ENCODE assay signal across 9 cellular contexts in the genomic region with DNA sequence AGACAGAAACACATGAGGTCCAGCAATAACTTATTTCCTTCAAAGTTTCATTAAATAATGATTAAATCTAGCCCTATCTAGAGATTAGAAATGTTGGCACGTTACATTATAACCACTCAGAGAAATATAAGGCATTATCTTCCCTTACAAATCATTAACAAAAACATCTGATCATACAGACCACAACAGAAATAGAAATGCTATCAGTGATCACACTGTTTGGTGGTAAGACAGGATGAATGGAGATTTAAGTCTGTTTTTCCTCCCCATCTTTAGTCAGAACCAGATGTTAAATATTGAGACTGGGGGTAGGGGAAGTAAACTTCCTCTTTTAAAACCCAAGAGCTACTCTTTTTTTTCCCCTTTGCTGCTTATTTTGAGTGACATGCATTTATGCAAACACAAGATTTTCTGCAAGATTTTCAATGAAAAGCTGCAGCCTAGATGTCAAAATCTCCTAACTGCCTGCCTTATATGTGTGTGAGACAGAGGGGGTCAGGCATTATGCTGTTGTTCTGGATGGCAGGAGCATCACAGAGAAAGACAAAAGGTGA.
DNase-seq lines count a peak whose midpoint lies in the region; ATAC-seq and TF ChIP-seq lines count a peak whose summit lies in the region.
"Had no signal": no experiment of that assay in that cellular context is flagged by ENCODE, and none has a peak within 500 bp of the region (broad histone marks: within the 10 kb centered on the region; RNA-seq: fewer than 3 reads in every experiment).

No MANE protein-coding gene starts in this region.

- H3K36me3 ChIP-seq in body of pancreas (replicated peaks in 1 of 2; ENCODE audit: insufficient read depth in 1 of 2, low read depth in 2 of 2) = no peaks in the 10 kb centered on the region
- no peaks in the 10 kb centered on the region for H3K36me3 ChIP-seq in psoas muscle (ENCODE audit: insufficient read depth in 1 of 2, low read depth in 1 of 2)
- H3K36me3 ChIP-seq: neutrophil had no signal

- in situ Hi-C loops in GM13977 (cut with MboI; ENCODE audit: low pct_unique_long_range_greater_than_20kb, low sequenced_read_pairs, unreplicated experiment) (no loop called here), KBM-7 (cut with MboI; ENCODE audit: low pct_unique_long_range_greater_than_20kb, low sequenced_read_pairs) (no loop called here)

- no peak for TF ChIP-seq POLR2A in body of pancreas (IDR thresholded peaks at IDR 0.05)

- peaks cover 6% of the 10 kb centered on the region for H3K4me1 ChIP-seq in body of pancreas
- H3K4me1 ChIP-seq in psoas muscle = peaks cover 14% of the 10 kb centered on the region

- H3K9me3 ChIP-seq in body of pancreas = no peaks in the 10 kb centered on the region
- no peaks in the 10 kb centered on the region for H3K9me3 ChIP-seq in psoas muscle
- H3K9me3 ChIP-seq: neutrophil had no signal

- DNase-seq in GM13977 (ENCODE audit: low spot score) (peak; percentile 39), KBM-7 (peak; percentile 92), NCI-H1048 (lab: John Stamatoyannopoulos, UW) (no peak), body of pancreas (no peak), psoas muscle (no peak), DMS 273 treated with DMSO at 0.1 percent for 48 hours (lab: John Stamatoyannopoulos, UW) (no peak)
- DNase-seq in effector memory CD8-positive, alpha-beta T cell = no peak

- H3K36me3 Mint-ChIP-seq in effector memory CD8-positive, alpha-beta T cell (ENCODE audit: insufficient read depth) = peaks cover 8% of the 10 kb centered on the region

- no peak overlapping the region for H3K4me3 ChIP-seq in body of pancreas
- H3K4me3 ChIP-seq in psoas muscle = no peak overlapping the region

- TF ChIP-seq CTCF in GM13977 (IDR thresholded peaks at IDR 0.05; ENCODE audit: extremely low read depth, insufficient read depth, missing control alignments) = no peak
- no peak for TF ChIP-seq CTCF in body of pancreas (IDR thresholded peaks at IDR 0.05)
- TF ChIP-seq CTCF in psoas muscle (IDR thresholded peaks at IDR 0.05) = no peak

- no peaks in the 10 kb centered on the region for H3K27me3 Mint-ChIP-seq in effector memory CD8-positive, alpha-beta T cell

- H3K4me3 Mint-ChIP-seq in effector memory CD8-positive, alpha-beta T cell = peak overlapping the region; percentile 34 to 55

- peak overlapping the region; percentile 76 to 92 for H3K27ac Mint-ChIP-seq in effector memory CD8-positive, alpha-beta T cell

- H3K27me3 ChIP-seq in body of pancreas (no peaks in the 10 kb centered on the region), psoas muscle (ENCODE audit: insufficient read depth in 3 of 3, low read length in 2 of 3) (no peaks in the 10 kb centered on the region)
- H3K27me3 ChIP-seq: neutrophil had no signal

- H3K4me1 Mint-ChIP-seq in effector memory CD8-positive, alpha-beta T cell (ENCODE audit: low read depth in 2 of 2) = peaks cover 48 to 80% of the 10 kb centered on the region in 2 donors

- H3K9me3 Mint-ChIP-seq in effector memory CD8-positive, alpha-beta T cell = no peaks in the 10 kb centered on the region

- no peak overlapping the region for H3K27ac ChIP-seq in body of pancreas
- H3K27ac ChIP-seq in psoas muscle = no peak overlapping the region
- H3K27ac ChIP-seq: neutrophil had no signal

- 8 to 14% methylated on average over 1 of the region's 1 CpG for WGBS in body of pancreas, 2 donors
- WGBS in psoas muscle, 3 donors = 74 to 90% (median 85%) methylated on average over 1 of the region's 1 CpG

- intact Hi-C loops in body of pancreas (cut with DNase I) = no loop called here
- intact Hi-C loops in psoas muscle (cut with DNase I) = no loop called here

- ATAC-seq in GM21717 (IDR thresholded peaks at IDR 0.05; ENCODE audit: unreplicated experiment) = peak; percentile 83
- peak; percentile 47 for ATAC-seq in effector memory CD8-positive, alpha-beta T cell (replicated peaks)
- no peak for ATAC-seq in body of pancreas
- no peak for ATAC-seq in psoas muscle

Comparison
In these comparisons a context has a peak if more than half of its experiments do, and no peak if none do; other contexts are left out.
1. DNase-seq: peak in GM13977 (single experiment) and KBM-7 (single experiment); none in effector memory CD8-positive, alpha-beta T cell (0 of 3), NCI-H1048 (single experiment), body of pancreas (0 of 4), psoas muscle (0 of 2) and DMS 273 treated with DMSO at 0.1 percent for 48 hours (single experiment).
2. ATAC-seq: peak in GM21717 (single experiment) and effector memory CD8-positive, alpha-beta T cell (single experiment); none in body of pancreas (single experiment) and psoas muscle (0 of 4).